Comparison of ENCODE assay signal across 10 cellular contexts in genomic region chr4:39042365-39042764, GRCh38. TPM values are rescaled to one million over a fixed set of nuclear protein-coding genes. Genes with fewer than 3 reads are reported as not detected.
A peak's percentile ranks its signal among the peaks of the same experiment; 100 is the strongest.
DNase-seq lines count a peak whose midpoint lies in the region; ATAC-seq and TF ChIP-seq lines count a peak whose summit lies in the region.
"Had no signal": no experiment of that assay in that cellular context is flagged by ENCODE, and none has a peak within 500 bp of the region (broad histone marks: within the 10 kb centered on the region; RNA-seq: fewer than 3 reads in every experiment).

No MANE protein-coding gene starts in this region.

- CTCF ChIA-PET in Calu3 (lab: Charles Lee) = interaction anchor here (0.6 to 0.7 kb wide), 2 partner anchors 77 to 90 kb away, joined by 3 to 5 read pairs; no protein-coding TSS in a partner anchor

- no peak for DNase-seq in Calu3
- DNase-seq in RWPE2 (ENCODE audit: low spot score) = no peak
- DNase-seq in fibroblast of villous mesenchyme (ENCODE audit: low read depth) = peak; percentile 57
- DNase-seq in pons (ENCODE audit: low spot score) = peak; percentile 80
- no peak for DNase-seq in left lobe of liver (ENCODE audit: low spot score)
- no peak for DNase-seq in islet precursor cell
- DNase-seq: NCI-H2171 had no signal

- ATAC-seq in RWPE2 (ENCODE audit: low read depth) = no peak
- ATAC-seq in left lobe of liver = no peak
- no peak for ATAC-seq in HG03139 (IDR thresholded peaks at IDR 0.05; ENCODE audit: unreplicated experiment)

- H3K27ac ChIP-seq in RWPE2 (ENCODE audit: poor library complexity, severe bottlenecking) = peak overlapping the region; percentile 95
- H3K27ac ChIP-seq: KMS-11 had no signal

- intact Hi-C loops in Calu3 (cut with micrococcal nuclease; ENCODE audit: unreplicated experiment) = no loop called here

- no TSS peak for BruUV-seq in Calu3 (replicated peaks; lab: Mats Ljungman, UMichigan)

- peaks cover 55% of the 10 kb centered on the region for H3K4me1 ChIP-seq in RWPE2 (ENCODE audit: insufficient read depth, poor library complexity, severe bottlenecking)

- TF ChIP-seq CTCF in Calu3 (IDR thresholded peaks at IDR 0.05; ENCODE audit: unreplicated experiment) (no peak), RWPE2 (IDR thresholded peaks at IDR 0.05; ENCODE audit: poor library complexity, severe bottlenecking) (no peak), fibroblast of villous mesenchyme (IDR thresholded peaks at IDR 0.05; ENCODE audit: insufficient read depth, low read depth, low read length) (no peak)

- H3K27me3 ChIP-seq in RWPE2 (ENCODE audit: insufficient read depth, poor library complexity, severe bottlenecking) = no peaks in the 10 kb centered on the region
- H3K27me3 ChIP-seq: SJCRH30 had no signal

- peaks cover 33% of the 10 kb centered on the region for H3K4me1 Mint-ChIP-seq in Calu3 (ENCODE audit: low read depth, unreplicated experiment)

- H3K9me3 ChIP-seq in RWPE2 (ENCODE audit: severe bottlenecking) = no peaks in the 10 kb centered on the region
- H3K9me3 ChIP-seq: SJCRH30 had no signal

- H3K9me3 Mint-ChIP-seq in Calu3 (ENCODE audit: low read depth, unreplicated experiment) = no peaks in the 10 kb centered on the region

- no peaks in the 10 kb centered on the region for H3K36me3 ChIP-seq in RWPE2 (ENCODE audit: low read depth)
- H3K36me3 ChIP-seq: SJCRH30 had no signal

- no peak overlapping the region for H3K4me3 Mint-ChIP-seq in Calu3 (ENCODE audit: low read depth, unreplicated experiment)

- no peak overlapping the region for H3K4me3 ChIP-seq in RWPE2 (ENCODE audit: severe bottlenecking)
- H3K4me3 ChIP-seq in fibroblast of villous mesenchyme (ENCODE audit: low read depth, low read length) = no peak overlapping the region

- H3K36me3 Mint-ChIP-seq in Calu3 (ENCODE audit: insufficient read depth, unreplicated experiment) = peaks cover 37% of the 10 kb centered on the region

- no peaks in the 10 kb centered on the region for H3K27me3 Mint-ChIP-seq in Calu3 (ENCODE audit: unreplicated experiment)

- H3K27ac Mint-ChIP-seq in Calu3 (ENCODE audit: unreplicated experiment) = peak overlapping the region; percentile 29

RNA-seq across cellular contexts. Expression of gene TMEM156, which starts 10.2 kb away (rescaled TPM):
- total RNA-seq in Calu3 (2022) (10.4 and 14.1 TPM in 2 replicates), fibroblast of villous mesenchyme (under 0.01 TPM in 1 of 2 replicates, not detected in the other), left lobe of liver (0.55 TPM)
- total RNA-seq: SJCRH30 had no signal

RNA-seq across cellular contexts. Expression of gene KLHL5, which starts 19.7 kb away (rescaled TPM):
- total RNA-seq in Calu3 (2022) = 38.9 and 57.4 TPM in 2 replicates
- 123 and 156 TPM in 2 replicates for total RNA-seq in fibroblast of villous mesenchyme
- 30.4 TPM for total RNA-seq in left lobe of liver

Comparison
In these comparisons a context has a peak if more than half of its experiments do, and no peak if none do; other contexts are left out.
1. DNase-seq: peak in fibroblast of villous mesenchyme (single experiment) and pons (single experiment); none in Calu3 (single experiment), RWPE2 (single experiment), left lobe of liver (single experiment) and islet precursor cell (single experiment).